26 cellular contexts compared by ENCODE assay signal in genomic region chr13:99359493-99359892, GRCh38. TPM values are rescaled to one million over a fixed set of nuclear protein-coding genes. Genes with fewer than 3 reads are reported as not detected.
A peak's percentile ranks its signal among the peaks of the same experiment; 100 is the strongest.
DNase-seq lines count a peak whose midpoint lies in the region; ATAC-seq and TF ChIP-seq lines count a peak whose summit lies in the region.
"Had no signal": no experiment of that assay in that cellular context is flagged by ENCODE, and none has a peak within 500 bp of the region (broad histone marks: within the 10 kb centered on the region; RNA-seq: fewer than 3 reads in every experiment).

No MANE protein-coding gene starts in this region.

- no peak overlapping the region for H3K4me2 ChIP-seq in H9 (ENCODE audit: insufficient read depth, insufficient read length, low read length)
- peak overlapping the region; percentile 41 for H3K4me2 ChIP-seq in neural progenitor cell
- H3K4me2 ChIP-seq: BLaER1 treated with 17β-estradiol and CSF1 and Interleukin-3, amounts not matched to agents 10 nM and 100 nM had no signal

- no peaks in the 10 kb centered on the region for H3K9me3 ChIP-seq in H9 (ENCODE audit: control insufficient read depth, low read depth, low read length)
- H3K9me3 ChIP-seq in neural progenitor cell (ENCODE audit: low read depth), result no peaks in the 10 kb centered on the region
- no peaks in the 10 kb centered on the region for H3K9me3 ChIP-seq in right atrium auricular region
- H3K9me3 ChIP-seq: BLaER1 treated with 17β-estradiol and CSF1 and Interleukin-3, amounts not matched to agents 10 nM and 100 nM; SJSA1; vagina had no signal

- peaks cover 95% of the 10 kb centered on the region for H3K4me1 Mint-ChIP-seq in activated CD4-positive, alpha-beta T cell treated with anti-CD3 and anti-CD28 coated beads for 36 hours
- H3K4me1 Mint-ChIP-seq in H9 (peaks cover 15% of the 10 kb centered on the region in 2 experiments), neural progenitor cell (peaks cover 30% of the 10 kb centered on the region)
- peaks cover 67% of the 10 kb centered on the region for H3K4me1 Mint-ChIP-seq in activated naive CD8-positive, alpha-beta T cell treated with anti-CD3 and anti-CD28 coated beads, Interleukin-2, amount 10 ng/mL, durations not matched to agents 7 days and 5 days

- H3K14ac ChIP-seq in H9 (ENCODE audit: insufficient read depth, low read length), result no peak overlapping the region

- DNase-seq in activated CD4-positive, alpha-beta T cell treated with anti-CD3 and anti-CD28 coated beads for 36 hours, result no peak
- no peak for DNase-seq in activated CD4-positive, alpha-beta T cell treated with anti-CD3 and anti-CD28 coated beads for 4 hours
- DNase-seq in H9 (no peak), neural progenitor cell (ENCODE audit: low spot score) (no peak), DMS153 (lab: John Stamatoyannopoulos, UW) (no peak), right atrium auricular region (ENCODE audit: low spot score) (no peak)
- DNase-seq in activated naive CD8-positive, alpha-beta T cell treated with anti-CD3 and anti-CD28 coated beads, Interleukin-2, amount 10 ng/mL, durations not matched to agents 7 days and 5 days, result no peak
- DNase-seq: activated CD8-positive, alpha-beta memory T cell treated with anti-CD3 and anti-CD28 coated beads, Interleukin-2, amount 50 U/mL, for 4 hours; activated naive CD4-positive, alpha-beta T cell treated with Interleukin-2 at 50 U/mL for 16 hours; DMS53; IMR-90; MM.1S; NCI-H1694; NCI-H226; stimulated activated CD4-positive, alpha-beta T cell treated with anti-CD3 and anti-CD28 coated beads, Interleukin-2, amount 100 ng/mL, for 48 hours; substantia nigra had no signal

- no peaks in the 10 kb centered on the region; the same call in 1 of the 2 replicates for H3K4me1 ChIP-seq in H9 (ENCODE audit: insufficient read depth, low read length)
- peaks cover 10% of the 10 kb centered on the region for H3K4me1 ChIP-seq in neural progenitor cell
- H3K4me1 ChIP-seq in right atrium auricular region, result peaks cover 0 to 11% of the 10 kb centered on the region in 2 donors

- H3K18ac ChIP-seq in H9 (ENCODE audit: insufficient read length, low read depth, low read length), result no peak overlapping the region

- H3K4ac ChIP-seq in H9 (ENCODE audit: low read depth, low read length), result no peak overlapping the region

- H3K27me3 ChIP-seq in H9 (ENCODE audit: insufficient read depth, low read length) (no peaks in the 10 kb centered on the region), neural progenitor cell (no peaks in the 10 kb centered on the region), right atrium auricular region (no peaks in the 10 kb centered on the region)
- H3K27me3 ChIP-seq: BLaER1 treated with 17β-estradiol and CSF1 and Interleukin-3, amounts not matched to agents 10 nM and 100 nM; SJSA1; vagina had no signal

- no peak overlapping the region for H2BK20ac ChIP-seq in H9 (ENCODE audit: low read depth, low read length, poor library complexity, severe bottlenecking)

- no peak overlapping the region for H2BK12ac ChIP-seq in H9 (ENCODE audit: insufficient read length, low read depth, low read length)

- no peaks in the 10 kb centered on the region for H3K9me3 Mint-ChIP-seq in activated CD4-positive, alpha-beta T cell treated with anti-CD3 and anti-CD28 coated beads for 36 hours (ENCODE audit: low read depth)
- H3K9me3 Mint-ChIP-seq in H9 (no peaks in the 10 kb centered on the region), neural progenitor cell (no peaks in the 10 kb centered on the region)
- no peaks in the 10 kb centered on the region for H3K9me3 Mint-ChIP-seq in activated naive CD8-positive, alpha-beta T cell treated with anti-CD3 and anti-CD28 coated beads, Interleukin-2, amount 10 ng/mL, durations not matched to agents 7 days and 5 days
- H3K9me3 Mint-ChIP-seq: brain had no signal

- H3K56ac ChIP-seq in H9 (ENCODE audit: insufficient read length, low read depth, low read length), result no peak overlapping the region

- H4K20me1 ChIP-seq in H9 (ENCODE audit: control insufficient read depth, insufficient read depth, insufficient read length) (no peaks in the 10 kb centered on the region), neural progenitor cell (ENCODE audit: low read depth) (peaks cover 14% of the 10 kb centered on the region)

- no peak overlapping the region for H3K4me3 ChIP-seq in neural progenitor cell
- no peak overlapping the region for H3K4me3 ChIP-seq in right atrium auricular region
- H3K4me3 ChIP-seq: BLaER1 treated with 17β-estradiol and CSF1 and Interleukin-3, amounts not matched to agents 10 nM and 100 nM; coronary artery; SJSA1; vagina had no signal

- no peak overlapping the region for H3T11ph ChIP-seq in H9 (ENCODE audit: low read length)

- H2AFZ ChIP-seq in H9 (ENCODE audit: low read length), result no peak overlapping the region
- no peak overlapping the region for H2AFZ ChIP-seq in neural progenitor cell (replicated peaks)

- no peak overlapping the region for H2AK5ac ChIP-seq in H9 (ENCODE audit: insufficient read length, low read length)

- H3K27ac Mint-ChIP-seq in activated CD4-positive, alpha-beta T cell treated with anti-CD3 and anti-CD28 coated beads for 36 hours, result peak overlapping the region; percentile 75
- H3K27ac Mint-ChIP-seq in H9 (peak overlapping the region in 2 of 3 experiments; percentile 29 to 69; a peak in 3 of 7 replicates), neural progenitor cell (no peak overlapping the region)
- peak overlapping the region; percentile 76 for H3K27ac Mint-ChIP-seq in activated naive CD8-positive, alpha-beta T cell treated with anti-CD3 and anti-CD28 coated beads, Interleukin-2, amount 10 ng/mL, durations not matched to agents 7 days and 5 days
- H3K27ac Mint-ChIP-seq: brain had no signal

- H2BK120ac ChIP-seq in H9 (ENCODE audit: low read depth, low read length, poor library complexity, severe bottlenecking), result no peak overlapping the region

- H3K36me3 Mint-ChIP-seq in activated CD4-positive, alpha-beta T cell treated with anti-CD3 and anti-CD28 coated beads for 36 hours (ENCODE audit: low read depth), result peaks cover 72% of the 10 kb centered on the region
- H3K36me3 Mint-ChIP-seq in H9 (ENCODE audit: insufficient read depth in 1 of 3, low read depth in 3 of 3) (peaks cover 13 to 36% (median 35%) of the 10 kb centered on the region in 3 experiments), neural progenitor cell (peaks cover 34% of the 10 kb centered on the region)
- H3K36me3 Mint-ChIP-seq in activated naive CD8-positive, alpha-beta T cell treated with anti-CD3 and anti-CD28 coated beads, Interleukin-2, amount 10 ng/mL, durations not matched to agents 7 days and 5 days, result peaks cover 54% of the 10 kb centered on the region

- H4K8ac ChIP-seq in H9 (replicated peaks; ENCODE audit: insufficient read length, low read depth, low read length), result no peak overlapping the region

- no peak overlapping the region for H2BK15ac ChIP-seq in H9 (ENCODE audit: low read depth, low read length)

- H3F3A ChIP-seq in neural progenitor cell (ENCODE audit: low read depth), result no peaks in the 10 kb centered on the region

- no peak overlapping the region for H3K9ac ChIP-seq in H9 (ENCODE audit: extremely low read depth, insufficient read length, low read length)
- H3K9ac ChIP-seq in neural progenitor cell, result no peak overlapping the region
- H3K9ac ChIP-seq: BLaER1 treated with 17β-estradiol and CSF1 and Interleukin-3, amounts not matched to agents 10 nM and 100 nM had no signal

- H3K23me2 ChIP-seq in H9 (ENCODE audit: insufficient read length, low read depth, low read length, poor library complexity, severe bottlenecking), result no peaks in the 10 kb centered on the region

- intact Hi-C loops in activated CD4-positive, alpha-beta T cell treated with anti-CD3 and anti-CD28 coated beads for 36 hours (cut with DNase I, micrococcal nuclease), result loop anchor here (2.0 to 10.0 kb wide), 4 partner anchors 157 to 785 kb away; partner anchors contain the start of genes STK24 (in 1 of the 2) and UBAC2 (in 1 of the 2)

- H4K5ac ChIP-seq in H9 (ENCODE audit: insufficient read length, low read depth, low read length), result no peak overlapping the region

- no peak overlapping the region for H2BK5ac ChIP-seq in H9 (ENCODE audit: insufficient read length, low read length)

- H3K27me3 Mint-ChIP-seq in activated CD4-positive, alpha-beta T cell treated with anti-CD3 and anti-CD28 coated beads for 36 hours, result no peaks in the 10 kb centered on the region
- H3K27me3 Mint-ChIP-seq in H9 (ENCODE audit: low read depth), result no peaks in the 10 kb centered on the region
- H3K27me3 Mint-ChIP-seq in activated naive CD8-positive, alpha-beta T cell treated with anti-CD3 and anti-CD28 coated beads, Interleukin-2, amount 10 ng/mL, durations not matched to agents 7 days and 5 days, result no peaks in the 10 kb centered on the region
- peaks cover 2% of the 10 kb centered on the region for H3K27me3 Mint-ChIP-seq in neural progenitor cell (ENCODE audit: insufficient read depth, low read depth)
- H3K27me3 Mint-ChIP-seq: brain had no signal

- TF ChIP-seq CTCF in H9 (conservative IDR thresholded peaks at IDR 0.05) (no peak), neural progenitor cell (IDR thresholded peaks at IDR 0.05) (no peak), right atrium auricular region (IDR thresholded peaks at IDR 0.05) (no peak)

- H4K91ac ChIP-seq in H9 (ENCODE audit: insufficient read length, low read depth, low read length), result no peak overlapping the region

- WGBS in H9 (ENCODE audit: extremely low coverage, insufficient read length, low lambda C conversion rate), result no CpG with 5 or more reads among the region's 6 CpGs

- H3K36me3 ChIP-seq in neural progenitor cell (peaks cover 9% of the 10 kb centered on the region), right atrium auricular region (peaks cover 20% of the 10 kb centered on the region)

- CTCF ChIA-PET in activated CD4-positive, alpha-beta T cell treated with anti-CD3 and anti-CD28 coated beads for 36 hours (lab: Charles Lee), result interaction anchor here (0.9 to 2.9 kb wide), 7 partner anchors 12 to 77 kb away, joined by 3 to 16 read pairs (median 4); no protein-coding TSS in a partner anchor

- no peak for ATAC-seq in activated CD4-positive, alpha-beta T cell treated with anti-CD3 and anti-CD28 coated beads for 36 hours
- no peak for ATAC-seq in activated naive CD8-positive, alpha-beta T cell treated with anti-CD3 and anti-CD28 coated beads, Interleukin-2, amount 10 ng/mL, durations not matched to agents 7 days and 5 days (ENCODE audit: low read depth)
- ATAC-seq in GM19452 (IDR thresholded peaks at IDR 0.05; ENCODE audit: unreplicated experiment), result no peak
- ATAC-seq: activated CD4-positive, CD25-positive, alpha-beta regulatory T cell treated with anti-CD3 and anti-CD28 coated beads, Interleukin-2, amount 50 U/mL, for 24 hours had no signal

- POLR2A ChIA-PET in activated CD4-positive, alpha-beta T cell treated with anti-CD3 and anti-CD28 coated beads for 36 hours (lab: Charles Lee), result interaction anchor here (1.4 kb wide), 1 partner anchor 13 kb away, joined by 4 read pairs; no protein-coding TSS in a partner anchor
- POLR2A ChIA-PET in activated naive CD8-positive, alpha-beta T cell treated with anti-CD3 and anti-CD28 coated beads, Interleukin-2, amount 10 ng/mL, durations not matched to agents 7 days and 5 days (lab: Charles Lee), result interaction anchor here (0.7 kb wide), 1 partner anchor 16 kb away, joined by 3 read pairs; no protein-coding TSS in a partner anchor

- H3K23ac ChIP-seq in H9 (ENCODE audit: insufficient read length, low read depth, low read length), result no peak overlapping the region

- no peaks in the 10 kb centered on the region for H3K79me1 ChIP-seq in H9 (ENCODE audit: insufficient read depth, low read depth, low read length, poor library complexity, severe bottlenecking)

- no peak overlapping the region for H3K4me3 Mint-ChIP-seq in activated CD4-positive, alpha-beta T cell treated with anti-CD3 and anti-CD28 coated beads for 36 hours
- H3K4me3 Mint-ChIP-seq in H9 (no peak overlapping the region), neural progenitor cell (peak overlapping the region; percentile 47)
- no peak overlapping the region for H3K4me3 Mint-ChIP-seq in activated naive CD8-positive, alpha-beta T cell treated with anti-CD3 and anti-CD28 coated beads, Interleukin-2, amount 10 ng/mL, durations not matched to agents 7 days and 5 days
- H3K4me3 Mint-ChIP-seq: brain had no signal

- no peaks in the 10 kb centered on the region for H3K79me2 ChIP-seq in H9 (ENCODE audit: insufficient read depth, low read length)
- H3K79me2 ChIP-seq in neural progenitor cell (ENCODE audit: low read depth), result no peaks in the 10 kb centered on the region

- H3K27ac ChIP-seq in H9 (ENCODE audit: insufficient read length, low read depth, low read length) (no peak overlapping the region), neural progenitor cell (no peak overlapping the region), right atrium auricular region (no peak overlapping the region)
- H3K27ac ChIP-seq: coronary artery, HL-60, SJSA1, vagina had no signal

RNA-seq across cellular contexts. Expression of gene GPR183, which starts 52.3 kb away (rescaled TPM):
- 10 to 100 TPM; 50.3 to 51.9 TPM for total RNA-seq in activated CD4-positive, alpha-beta T cell treated with anti-CD3 and anti-CD28 coated beads for 36 hours
- not detected in 2 replicates for total RNA-seq in H9 (2021)
- 10 to 100 TPM; 36.4 to 44.9 TPM for total RNA-seq in activated naive CD8-positive, alpha-beta T cell treated with anti-CD3 and anti-CD28 coated beads, Interleukin-2, amount 10 ng/mL, durations not matched to agents 7 days and 5 days
- total RNA-seq in neural progenitor cell (ENCODE audit: low replicate concordance), result not detected in 2 replicates
- total RNA-seq in right atrium auricular region, result 10 to 100 TPM in 1 of 2 donors, 1 to 10 TPM in 1; 7.6 to 13.3 TPM
- total RNA-seq: A172, endothelial cell of umbilical vein had no signal
